ENCODE assay signal across 8 cellular contexts in the genomic region with DNA sequence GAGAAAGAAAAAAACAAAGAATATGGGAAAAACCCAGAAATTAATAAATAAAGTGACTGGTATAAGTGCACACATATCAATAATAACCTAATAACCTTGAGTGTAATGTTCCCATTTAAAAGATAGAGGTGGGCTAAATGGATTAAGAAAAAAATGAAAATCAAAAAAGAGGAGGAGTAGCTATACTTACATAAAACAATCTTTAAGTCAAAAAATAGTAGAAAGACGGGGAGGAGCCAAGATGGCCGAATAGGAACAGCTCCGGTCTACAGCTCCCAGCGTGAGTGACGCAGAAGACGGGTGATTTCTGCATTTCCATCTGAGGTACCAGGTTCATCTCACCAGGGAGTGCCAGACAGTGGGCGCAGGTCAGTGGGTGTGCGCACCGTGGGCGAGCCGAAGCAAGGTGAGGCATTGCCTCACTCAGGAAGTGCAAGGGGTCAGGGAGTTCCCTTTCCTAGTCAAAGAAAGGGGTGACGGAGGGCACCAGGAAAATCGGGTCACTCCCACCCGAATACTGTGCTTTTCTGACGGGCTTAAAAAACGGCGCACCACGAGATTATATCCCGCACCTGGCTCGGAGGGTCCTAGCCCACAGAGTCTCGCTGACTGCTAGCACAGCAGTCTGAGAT.
DNase-seq lines count a peak whose midpoint lies in the region; ATAC-seq and TF ChIP-seq lines count a peak whose summit lies in the region.
"Not testable (repeated sequence)": the region's sequence is repeated elsewhere in the genome, so short reads cannot be mapped to it uniquely, and the experiment has no call there.

No MANE protein-coding gene starts in this region.

- peaks cover 0 to 11% (median 6%) of the 10 kb centered on the region in 8 donors for H3K9me3 Mint-ChIP-seq in CD4-positive, alpha-beta memory T cell
- H3K9me3 Mint-ChIP-seq in T-helper 2 cell treated with Interferon-gamma antibody and Interleukin-4, amounts not matched to agents 5 μg/mL and 100 μg/mL, for 36 hours = peaks cover 17% of the 10 kb centered on the region
- peaks cover 11% of the 10 kb centered on the region for H3K9me3 Mint-ChIP-seq in activated CD4-positive, alpha-beta memory T cell treated with anti-CD3 and anti-CD28 coated beads, Interleukin-2, amount 10 ng/mL, durations not matched to agents 7 days and 5 days
- not testable (repeated sequence) for H3K9me3 Mint-ChIP-seq in activated T-helper 2 cell treated with anti-CD3 and anti-CD28 coated beads, Interferon-gamma antibody, Interleukin-2, Interleukin-4, amounts not matched to agents 10 μg/mL and 5 μg/mL and 100 μg/mL, durations not matched to agents 14 hours and 24 hours and 36 hours; stimulated activated memory B cell treated with anti-CD40 and anti-IgM and Interleukin-4, amounts not matched to agents 10 μg/mL and 1 μg/mL and 100 μg/mL, for 72 hours
- peaks cover 13% of the 10 kb centered on the region for H3K9me3 Mint-ChIP-seq in activated naive CD8-positive, alpha-beta T cell treated with anti-CD3 and anti-CD28 coated beads, Interleukin-2, amount 50 U/mL, for 24 hours
- H3K9me3 Mint-ChIP-seq in nephron progenitor cell = peaks cover 17% of the 10 kb centered on the region

- DNase-seq in CD4-positive, alpha-beta memory T cell = peak; percentile 63 to 85 (median 73)
- DNase-seq in LoVo (ENCODE audit: low spot score) = peak; percentile 29
- not testable (repeated sequence) for DNase-seq in T-helper 2 cell treated with Interferon-gamma antibody and Interleukin-4, amounts not matched to agents 5 μg/mL and 100 μg/mL, for 36 hours (ENCODE audit: low spot score); activated T-helper 2 cell treated with anti-CD3 and anti-CD28 coated beads, Interferon-gamma antibody, Interleukin-2, Interleukin-4, amounts not matched to agents 10 μg/mL and 5 μg/mL and 100 μg/mL, durations not matched to agents 14 hours and 24 hours and 36 hours (ENCODE audit: low spot score); activated naive CD8-positive, alpha-beta T cell treated with anti-CD3 and anti-CD28 coated beads, Interleukin-2, amount 50 U/mL, for 24 hours; nephron progenitor cell
- DNase-seq in activated CD4-positive, alpha-beta memory T cell treated with anti-CD3 and anti-CD28 coated beads, Interleukin-2, amount 10 ng/mL, durations not matched to agents 7 days and 5 days = peak; percentile 44

- H3K4me1 Mint-ChIP-seq in CD4-positive, alpha-beta memory T cell = peaks cover 12 to 48% (median 24%) of the 10 kb centered on the region in 4 donors
- not testable (repeated sequence) for H3K4me1 Mint-ChIP-seq in T-helper 2 cell treated with Interferon-gamma antibody and Interleukin-4, amounts not matched to agents 5 μg/mL and 100 μg/mL, for 36 hours (ENCODE audit: low read depth); activated T-helper 2 cell treated with anti-CD3 and anti-CD28 coated beads, Interferon-gamma antibody, Interleukin-2, Interleukin-4, amounts not matched to agents 10 μg/mL and 5 μg/mL and 100 μg/mL, durations not matched to agents 14 hours and 24 hours and 36 hours (ENCODE audit: low read depth); nephron progenitor cell; stimulated activated memory B cell treated with anti-CD40 and anti-IgM and Interleukin-4, amounts not matched to agents 10 μg/mL and 1 μg/mL and 100 μg/mL, for 72 hours
- H3K4me1 Mint-ChIP-seq in activated CD4-positive, alpha-beta memory T cell treated with anti-CD3 and anti-CD28 coated beads, Interleukin-2, amount 10 ng/mL, durations not matched to agents 7 days and 5 days = peaks cover 15% of the 10 kb centered on the region
- peaks cover 20% of the 10 kb centered on the region for H3K4me1 Mint-ChIP-seq in activated naive CD8-positive, alpha-beta T cell treated with anti-CD3 and anti-CD28 coated beads, Interleukin-2, amount 50 U/mL, for 24 hours

- not testable (repeated sequence) for H3K36me3 ChIP-seq in CD4-positive, alpha-beta memory T cell (ENCODE audit: insufficient read depth, low read length)

- H3K27ac Mint-ChIP-seq in CD4-positive, alpha-beta memory T cell = peak overlapping the region; percentile 86 to 99 (median 97)
- peak overlapping the region; percentile 63 for H3K27ac Mint-ChIP-seq in T-helper 2 cell treated with Interferon-gamma antibody and Interleukin-4, amounts not matched to agents 5 μg/mL and 100 μg/mL, for 36 hours
- peak overlapping the region; percentile 91 for H3K27ac Mint-ChIP-seq in activated CD4-positive, alpha-beta memory T cell treated with anti-CD3 and anti-CD28 coated beads, Interleukin-2, amount 10 ng/mL, durations not matched to agents 7 days and 5 days
- H3K27ac Mint-ChIP-seq in activated T-helper 2 cell treated with anti-CD3 and anti-CD28 coated beads, Interferon-gamma antibody, Interleukin-2, Interleukin-4, amounts not matched to agents 10 μg/mL and 5 μg/mL and 100 μg/mL, durations not matched to agents 14 hours and 24 hours and 36 hours; activated naive CD8-positive, alpha-beta T cell treated with anti-CD3 and anti-CD28 coated beads, Interleukin-2, amount 50 U/mL, for 24 hours; stimulated activated memory B cell treated with anti-CD40 and anti-IgM and Interleukin-4, amounts not matched to agents 10 μg/mL and 1 μg/mL and 100 μg/mL, for 72 hours: not testable (repeated sequence)
- peak overlapping the region; percentile 27 for H3K27ac Mint-ChIP-seq in nephron progenitor cell

- not testable (repeated sequence) for ATAC-seq in activated naive CD8-positive, alpha-beta T cell treated with anti-CD3 and anti-CD28 coated beads, Interleukin-2, amount 50 U/mL, for 24 hours; stimulated activated memory B cell treated with anti-CD40 and anti-IgM and Interleukin-4, amounts not matched to agents 10 μg/mL and 1 μg/mL and 100 μg/mL, for 72 hours

- peak overlapping the region; percentile 56 for H3K27ac ChIP-seq in CD4-positive, alpha-beta memory T cell (ENCODE audit: low read depth, low read length)

- peaks cover 21% of the 10 kb centered on the region for H3K4me1 ChIP-seq in CD4-positive, alpha-beta memory T cell (ENCODE audit: insufficient read depth, low read length)

- CTCF ChIA-PET in CD4-positive, alpha-beta memory T cell (lab: Charles Lee; ENCODE audit: partially characterized antibody) = interaction anchor here (1.0 to 2.1 kb wide), 3 partner anchors 18 to 29 kb away, joined by 3 to 6 read pairs (median 5); no protein-coding TSS in a partner anchor
- CTCF ChIA-PET in activated CD4-positive, alpha-beta memory T cell treated with anti-CD3 and anti-CD28 coated beads, Interleukin-2, amount 10 ng/mL, durations not matched to agents 7 days and 5 days (lab: Charles Lee) = interaction anchor here (1.1 kb wide), 1 partner anchor 14 kb away, joined by 4 read pairs; no protein-coding TSS in a partner anchor

- not testable (repeated sequence) for TF ChIP-seq CTCF in nephron progenitor cell (IDR thresholded peaks at IDR 0.05)

- peak overlapping the region in 1 of 2 donors; percentile 14 for H3K4me3 ChIP-seq in CD4-positive, alpha-beta memory T cell (ENCODE audit: low read length in 2 of 2)

- H3K4me3 Mint-ChIP-seq in CD4-positive, alpha-beta memory T cell = peak overlapping the region; percentile 86 to 98 (median 90)
- peak overlapping the region; percentile 70 for H3K4me3 Mint-ChIP-seq in T-helper 2 cell treated with Interferon-gamma antibody and Interleukin-4, amounts not matched to agents 5 μg/mL and 100 μg/mL, for 36 hours
- peak overlapping the region; percentile 87 for H3K4me3 Mint-ChIP-seq in activated CD4-positive, alpha-beta memory T cell treated with anti-CD3 and anti-CD28 coated beads, Interleukin-2, amount 10 ng/mL, durations not matched to agents 7 days and 5 days
- peak overlapping the region; percentile 35 for H3K4me3 Mint-ChIP-seq in activated T-helper 2 cell treated with anti-CD3 and anti-CD28 coated beads, Interferon-gamma antibody, Interleukin-2, Interleukin-4, amounts not matched to agents 10 μg/mL and 5 μg/mL and 100 μg/mL, durations not matched to agents 14 hours and 24 hours and 36 hours (ENCODE audit: low read depth)
- H3K4me3 Mint-ChIP-seq in activated naive CD8-positive, alpha-beta T cell treated with anti-CD3 and anti-CD28 coated beads, Interleukin-2, amount 50 U/mL, for 24 hours = peak overlapping the region; percentile 72
- H3K4me3 Mint-ChIP-seq in nephron progenitor cell = not testable (repeated sequence)
- H3K4me3 Mint-ChIP-seq in stimulated activated memory B cell treated with anti-CD40 and anti-IgM and Interleukin-4, amounts not matched to agents 10 μg/mL and 1 μg/mL and 100 μg/mL, for 72 hours = peak overlapping the region; percentile 52

- not testable (repeated sequence) for H3K9me3 ChIP-seq in CD4-positive, alpha-beta memory T cell (ENCODE audit: control insufficient read depth in 1 of 2, low read length in 2 of 2)

- not testable (repeated sequence) for H3K27me3 Mint-ChIP-seq in CD4-positive, alpha-beta memory T cell; T-helper 2 cell treated with Interferon-gamma antibody and Interleukin-4, amounts not matched to agents 5 μg/mL and 100 μg/mL, for 36 hours (ENCODE audit: low read depth); activated CD4-positive, alpha-beta memory T cell treated with anti-CD3 and anti-CD28 coated beads, Interleukin-2, amount 10 ng/mL, durations not matched to agents 7 days and 5 days; activated T-helper 2 cell treated with anti-CD3 and anti-CD28 coated beads, Interferon-gamma antibody, Interleukin-2, Interleukin-4, amounts not matched to agents 10 μg/mL and 5 μg/mL and 100 μg/mL, durations not matched to agents 14 hours and 24 hours and 36 hours (ENCODE audit: low read depth); activated naive CD8-positive, alpha-beta T cell treated with anti-CD3 and anti-CD28 coated beads, Interleukin-2, amount 50 U/mL, for 24 hours; nephron progenitor cell (ENCODE audit: low read depth, poor library complexity)
- peaks cover 41% of the 10 kb centered on the region for H3K27me3 Mint-ChIP-seq in stimulated activated memory B cell treated with anti-CD40 and anti-IgM and Interleukin-4, amounts not matched to agents 10 μg/mL and 1 μg/mL and 100 μg/mL, for 72 hours

- H3K27me3 ChIP-seq in CD4-positive, alpha-beta memory T cell (ENCODE audit: insufficient read depth, low read length) = not testable (repeated sequence)

- not testable (repeated sequence) for H3K36me3 Mint-ChIP-seq in CD4-positive, alpha-beta memory T cell; T-helper 2 cell treated with Interferon-gamma antibody and Interleukin-4, amounts not matched to agents 5 μg/mL and 100 μg/mL, for 36 hours (ENCODE audit: low read depth); activated CD4-positive, alpha-beta memory T cell treated with anti-CD3 and anti-CD28 coated beads, Interleukin-2, amount 10 ng/mL, durations not matched to agents 7 days and 5 days (ENCODE audit: low read depth); activated T-helper 2 cell treated with anti-CD3 and anti-CD28 coated beads, Interferon-gamma antibody, Interleukin-2, Interleukin-4, amounts not matched to agents 10 μg/mL and 5 μg/mL and 100 μg/mL, durations not matched to agents 14 hours and 24 hours and 36 hours (ENCODE audit: low read depth); activated naive CD8-positive, alpha-beta T cell treated with anti-CD3 and anti-CD28 coated beads, Interleukin-2, amount 50 U/mL, for 24 hours (ENCODE audit: low read depth); nephron progenitor cell (ENCODE audit: low read depth); stimulated activated memory B cell treated with anti-CD40 and anti-IgM and Interleukin-4, amounts not matched to agents 10 μg/mL and 1 μg/mL and 100 μg/mL, for 72 hours

- intact Hi-C loops in CD4-positive, alpha-beta memory T cell (cut with micrococcal nuclease); activated T-helper 2 cell treated with anti-CD3 and anti-CD28 coated beads, Interferon-gamma antibody, Interleukin-2, Interleukin-4, amounts not matched to agents 10 μg/mL and 5 μg/mL and 100 μg/mL, durations not matched to agents 14 hours and 24 hours and 36 hours (cut with micrococcal nuclease): not testable (repeated sequence)

- POLR2A ChIA-PET in CD4-positive, alpha-beta memory T cell (lab: Charles Lee; ENCODE audit: partially characterized antibody) = interaction anchor here (1.0 to 1.2 kb wide), 4 partner anchors 66 to 347 kb away, joined by 3 to 4 read pairs (median 3); partner anchors contain the start of genes AMIGO2 and PCED1B
- POLR2A ChIA-PET in activated CD4-positive, alpha-beta memory T cell treated with anti-CD3 and anti-CD28 coated beads, Interleukin-2, amount 10 ng/mL, durations not matched to agents 7 days and 5 days (lab: Charles Lee) = interaction anchor here (1.8 kb wide), 1 partner anchor 58 kb away, joined by 5 read pairs; no protein-coding TSS in a partner anchor
